Comparison of ENCODE assay signal across 8 cellular contexts in the genomic region with DNA sequence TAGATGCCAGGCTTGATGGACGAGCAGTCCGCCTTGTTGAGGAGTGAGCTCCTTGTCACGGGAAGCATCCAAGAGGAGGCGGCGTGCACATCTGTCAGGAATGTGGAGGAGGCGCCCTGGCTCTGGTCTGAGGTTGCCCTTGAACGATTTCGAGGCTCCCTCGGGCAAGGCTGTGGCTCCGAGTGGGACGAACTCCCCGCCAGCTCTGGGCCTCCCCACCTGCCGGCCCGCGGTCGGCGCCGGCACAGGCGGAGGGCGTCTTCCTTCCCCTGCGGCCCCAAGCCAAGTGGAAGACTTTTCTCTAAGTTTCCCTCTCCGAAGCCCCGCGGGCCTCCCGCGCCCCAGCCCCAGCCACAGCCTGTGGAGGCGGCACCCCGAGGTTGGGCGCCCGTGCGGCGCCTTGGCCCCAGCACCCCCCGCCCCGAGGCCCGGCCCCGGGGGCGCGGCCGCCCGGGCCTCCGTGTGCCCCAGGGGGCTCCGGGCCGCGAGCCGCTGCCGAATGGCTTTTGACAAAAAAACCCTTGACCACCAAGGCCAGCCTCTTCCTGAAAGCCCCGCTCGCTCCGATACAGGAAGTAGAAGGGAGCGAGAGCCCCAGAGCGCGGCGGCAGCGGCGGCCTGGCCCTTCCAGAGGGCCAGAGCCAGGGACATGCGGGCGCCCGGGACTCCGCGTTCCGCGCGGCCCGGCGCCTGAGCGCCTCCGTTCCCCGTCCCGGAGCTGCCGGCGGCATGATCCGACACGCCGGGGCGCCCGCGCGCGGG. TPM values are rescaled to one million over a fixed set of nuclear protein-coding genes. Genes with fewer than 3 reads are reported as not detected.
A peak's percentile ranks its signal among the peaks of the same experiment; 100 is the strongest.
DNase-seq lines count a peak whose midpoint lies in the region; FAIRE-seq and TF ChIP-seq lines count a peak whose summit lies in the region.

A gene with protein sequence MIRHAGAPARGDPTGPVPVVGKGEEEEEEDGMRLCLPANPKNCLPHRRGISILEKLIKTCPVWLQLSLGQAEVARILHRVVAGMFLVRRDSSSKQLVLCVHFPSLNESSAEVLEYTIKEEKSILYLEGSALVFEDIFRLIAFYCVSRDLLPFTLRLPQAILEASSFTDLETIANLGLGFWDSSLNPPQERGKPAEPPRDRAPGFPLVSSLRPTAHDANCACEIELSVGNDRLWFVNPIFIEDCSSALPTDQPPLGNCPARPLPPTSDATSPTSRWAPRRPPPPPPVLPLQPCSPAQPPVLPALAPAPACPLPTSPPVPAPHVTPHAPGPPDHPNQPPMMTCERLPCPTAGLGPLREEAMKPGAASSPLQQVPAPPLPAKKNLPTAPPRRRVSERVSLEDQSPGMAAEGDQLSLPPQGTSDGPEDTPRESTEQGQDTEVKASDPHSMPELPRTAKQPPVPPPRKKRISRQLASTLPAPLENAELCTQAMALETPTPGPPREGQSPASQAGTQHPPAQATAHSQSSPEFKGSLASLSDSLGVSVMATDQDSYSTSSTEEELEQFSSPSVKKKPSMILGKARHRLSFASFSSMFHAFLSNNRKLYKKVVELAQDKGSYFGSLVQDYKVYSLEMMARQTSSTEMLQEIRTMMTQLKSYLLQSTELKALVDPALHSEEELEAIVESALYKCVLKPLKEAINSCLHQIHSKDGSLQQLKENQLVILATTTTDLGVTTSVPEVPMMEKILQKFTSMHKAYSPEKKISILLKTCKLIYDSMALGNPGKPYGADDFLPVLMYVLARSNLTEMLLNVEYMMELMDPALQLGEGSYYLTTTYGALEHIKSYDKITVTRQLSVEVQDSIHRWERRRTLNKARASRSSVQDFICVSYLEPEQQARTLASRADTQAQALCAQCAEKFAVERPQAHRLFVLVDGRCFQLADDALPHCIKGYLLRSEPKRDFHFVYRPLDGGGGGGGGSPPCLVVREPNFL (plus strand): TSS at position 578 of the 762 bp plus-strand sequence. CDS start 152 bp downstream, at position 730.

- H3K27ac Mint-ChIP-seq in CD4-positive, alpha-beta memory T cell: peak within 1 kb of the TSS in 1 of 7 donors; percentile 74

- DNase-seq in CD4-positive, alpha-beta memory T cell: peak in 4 of 5 donors; percentile 23 to 44 (median 33)
- peak; percentile 84 for DNase-seq in GM20000 (ENCODE audit: low spot score)
- peak; percentile 14 to 19 for DNase-seq in activated CD4-positive, alpha-beta T cell treated with anti-CD3 and anti-CD28 coated beads, Interleukin-2, amount 50 U/mL, for 4 hours
- peak in 1 of 2 experiments; percentile 72 for DNase-seq in H1 (ENCODE audit: low read depth in 1 of 2, low spot score in 2 of 2)
- peak; percentile 81 for DNase-seq in mesendoderm
- DNase-seq in stomach: no peak
- DNase-seq in NCI-H2081 (lab: John Stamatoyannopoulos, UW): no peak

- peak within 1 kb of the TSS in 1 of 2 donors; percentile 58 for H3K4me3 ChIP-seq in CD4-positive, alpha-beta memory T cell (ENCODE audit: low read length in 2 of 2)
- H3K4me3 ChIP-seq in HUES64 (ENCODE audit: low read length): peak within 1 kb of the TSS; percentile 62
- peak within 1 kb of the TSS; percentile 48 to 77 (median 70) for H3K4me3 ChIP-seq in H1 (ENCODE audit: extremely low read depth in 1 of 4, insufficient read depth in 2 of 4, low read depth in 3 of 4, low read length in 4 of 4)
- peak within 1 kb of the TSS; percentile 41 for H3K4me3 ChIP-seq in mesendoderm (ENCODE audit: low read length)
- peak within 1 kb of the TSS; percentile 56 to 69 (median 64) for H3K4me3 ChIP-seq in stomach

- H3K9ac ChIP-seq in HUES64 (ENCODE audit: low read depth, low read length) (peak within 1 kb of the TSS; percentile 57), H1 (replicated peaks in 1 of 4; ENCODE audit: extremely low read depth in 1 of 4, low read depth in 3 of 4, low read length in 3 of 4) (peak within 1 kb of the TSS in 3 of 4 experiments; percentile 13 to 35 (median 24); a peak in 2 of 7 replicates), mesendoderm (ENCODE audit: low read length) (peak within 1 kb of the TSS; percentile 69)

- H4K8ac ChIP-seq in H1 (ENCODE audit: extremely low read depth, insufficient read depth, low read length): peak within 1 kb of the TSS; percentile 88
- H4K8ac ChIP-seq in mesendoderm (ENCODE audit: low read depth, low read length): no peak within 1 kb of the TSS

- H2BK15ac ChIP-seq in H1 (ENCODE audit: low read length): peak within 1 kb of the TSS; percentile 46; the same call in 1 of the 2 replicates
- no peak within 1 kb of the TSS for H2BK15ac ChIP-seq in mesendoderm (replicated peaks; ENCODE audit: low read depth)

- no peaks in the 10 kb centered on the region for H3K27me3 ChIP-seq in CD4-positive, alpha-beta memory T cell (ENCODE audit: insufficient read depth, low read length)
- H3K27me3 ChIP-seq in HUES64 (ENCODE audit: insufficient read depth, low read length) (peaks cover 46% of the 10 kb centered on the region), H1 (replicated peaks in 1 of 4; ENCODE audit: control insufficient read depth in 3 of 4, extremely low read depth in 1 of 4, insufficient read depth in 3 of 4, low read length in 3 of 4) (peaks cover 12 to 43% (median 28%) of the 10 kb centered on the region in 4 experiments), mesendoderm (ENCODE audit: insufficient read depth, low read length, poor library complexity) (peaks cover 12% of the 10 kb centered on the region), stomach (peaks cover 0 to 23% (median 20%) of the 10 kb centered on the region in 3 donors)

- H2BK5ac ChIP-seq in H1 (ENCODE audit: low read depth, low read length) (no peak within 1 kb of the TSS), mesendoderm (ENCODE audit: low read length) (no peak within 1 kb of the TSS)

- H3K18ac ChIP-seq in H1 (ENCODE audit: extremely low read depth, low read length) (no peak within 1 kb of the TSS; the same call in 1 of the 2 replicates), mesendoderm (ENCODE audit: low read length) (peak within 1 kb of the TSS; percentile 65)

- TF ChIP-seq EP300 in H1 (IDR thresholded peaks at IDR 0.05; ENCODE audit: borderline replicate concordance in 1 of 2, low read depth in 2 of 2, low read length in 2 of 2) (no peak), stomach (IDR thresholded peaks at IDR 0.05) (no peak)

- intact Hi-C loops in CD4-positive, alpha-beta memory T cell (cut with micrococcal nuclease): loop anchor here (5.0 kb wide), 1 partner anchor 169 kb away; no protein-coding TSS in a partner anchor
- intact Hi-C loops in stomach (cut with DNase I; ENCODE audit: low total_unique reads): no loop called here

- H3K14ac ChIP-seq in H1 (ENCODE audit: insufficient read length): no peak within 1 kb of the TSS

- H3K36me3 Mint-ChIP-seq in CD4-positive, alpha-beta memory T cell: no peaks in the 10 kb centered on the region

- CTCF ChIA-PET in CD4-positive, alpha-beta memory T cell (lab: Charles Lee; ENCODE audit: partially characterized antibody): interaction anchor here (1.7 kb wide), 1 partner anchor 90 kb away, joined by 3 read pairs; no protein-coding TSS in a partner anchor
- CTCF ChIA-PET in H1 (lab: Charles Lee; ENCODE audit: partially characterized antibody): interaction anchor here (1.7 kb wide), 1 partner anchor 20 kb away, joined by 5 read pairs; no protein-coding TSS in a partner anchor

- no peak within 1 kb of the TSS for H4K91ac ChIP-seq in H1 (replicated peaks; ENCODE audit: insufficient read length, low read length)

- H4K5ac ChIP-seq in H1 (ENCODE audit: insufficient read length, low read depth, low read length) (no peak within 1 kb of the TSS), mesendoderm (ENCODE audit: low read length) (no peak within 1 kb of the TSS)

- H3K79me2 ChIP-seq in H1 (ENCODE audit: control insufficient read depth in 1 of 2, insufficient read depth in 2 of 2, low read length in 2 of 2): no peaks in the 10 kb centered on the region
- H3K79me2 ChIP-seq in mesendoderm (ENCODE audit: control insufficient read depth, insufficient read depth, low read length): no peaks in the 10 kb centered on the region

- H3K27ac ChIP-seq in CD4-positive, alpha-beta memory T cell (ENCODE audit: low read depth, low read length): peak within 1 kb of the TSS; percentile 28
- H3K27ac ChIP-seq in HUES64 (ENCODE audit: low read depth, low read length): no peak within 1 kb of the TSS
- no peak within 1 kb of the TSS for H3K27ac ChIP-seq in H1 (ENCODE audit: low read depth, low read length)
- H3K27ac ChIP-seq in mesendoderm (ENCODE audit: low read depth, low read length): no peak within 1 kb of the TSS
- peak within 1 kb of the TSS; percentile 79 to 90 (median 82) for H3K27ac ChIP-seq in stomach

- H2BK120ac ChIP-seq in H1 (replicated peaks; ENCODE audit: low read depth, low read length): no peak within 1 kb of the TSS
- peak within 1 kb of the TSS; percentile 70 for H2BK120ac ChIP-seq in mesendoderm (ENCODE audit: low read depth, low read length)

- no peaks in the 10 kb centered on the region for H3K9me3 ChIP-seq in CD4-positive, alpha-beta memory T cell (ENCODE audit: control insufficient read depth in 1 of 2, low read length in 2 of 2)
- H3K9me3 ChIP-seq in HUES64 (ENCODE audit: insufficient read depth, low read depth, low read length): no peaks in the 10 kb centered on the region
- no peaks in the 10 kb centered on the region for H3K9me3 ChIP-seq in H1 (ENCODE audit: insufficient read depth in 2 of 2, low read depth in 1 of 2, low read length in 1 of 2)
- no peaks in the 10 kb centered on the region for H3K9me3 ChIP-seq in stomach

- no peaks in the 10 kb centered on the region for H3K9me3 Mint-ChIP-seq in CD4-positive, alpha-beta memory T cell

- H2BK20ac ChIP-seq in H1 (ENCODE audit: low read length): 0 out of 2 replicates have a peak within 1 kb of the TSS, but pooled peaks have one; percentile 61

- H4K20me1 ChIP-seq in H1 (replicated peaks in 1 of 2; ENCODE audit: control insufficient read depth in 1 of 2, insufficient read depth in 2 of 2, low read length in 2 of 2): no peaks in the 10 kb centered on the region

- peaks cover 14% of the 10 kb centered on the region; the same call in 1 of the 2 replicates for H3K23me2 ChIP-seq in H1 (ENCODE audit: low read depth, low read length)

- H3K79me1 ChIP-seq in H1 (ENCODE audit: low read depth, low read length) (no peaks in the 10 kb centered on the region), mesendoderm (ENCODE audit: low read length) (no peaks in the 10 kb centered on the region)

- 7% methylated on average over 79 of the region's 79 CpGs for WGBS in HUES64
- 16% methylated on average over 31 of the region's 79 CpGs; no CpG with 5 or more reads in 1 of the 2 experiments for WGBS in H1 (ENCODE audit: extremely low coverage in 1 of 2, insufficient coverage in 1 of 2, insufficient read length in 1 of 2, insufficient replicate concordance in 2 of 2, low coverage in 1 of 2, low lambda C conversion rate in 2 of 2, missing lambda C conversion rate in 1 of 2), 2 experiments
- no CpG with 5 or more reads among the region's 79 CpGs for WGBS in mesendoderm (ENCODE audit: extremely low coverage, insufficient coverage, low lambda C conversion rate)
- WGBS in stomach, 5 donors: 0 to 10% (median 4%) methylated on average over 8 to 79 of the region's 79 CpGs

- H3K4me1 ChIP-seq in CD4-positive, alpha-beta memory T cell (ENCODE audit: insufficient read depth, low read length): peaks cover 26% of the 10 kb centered on the region
- H3K4me1 ChIP-seq in HUES64 (ENCODE audit: insufficient read depth, low read length): no peaks in the 10 kb centered on the region
- 0 out of 7 replicates have a peak, but pooled peaks cover 0 to 5% (median under 1%) of the 10 kb centered on the region in 4 experiments for H3K4me1 ChIP-seq in H1 (replicated peaks in 1 of 4; ENCODE audit: control insufficient read depth in 3 of 4, insufficient read depth in 4 of 4, low read length in 3 of 4)
- no peaks in the 10 kb centered on the region for H3K4me1 ChIP-seq in mesendoderm (ENCODE audit: control insufficient read depth, low read depth, low read length)
- peaks cover 0 to 63% (median 35%) of the 10 kb centered on the region in 4 donors for H3K4me1 ChIP-seq in stomach

- no peak within 1 kb of the TSS for H3K23ac ChIP-seq in H1 (ENCODE audit: insufficient read length)
- no peak within 1 kb of the TSS for H3K23ac ChIP-seq in mesendoderm (ENCODE audit: low read length)

- H2AK5ac ChIP-seq in H1 (ENCODE audit: low read depth, low read length) (no peak within 1 kb of the TSS), mesendoderm (ENCODE audit: low read length) (no peak within 1 kb of the TSS)

- POLR2A ChIA-PET in CD4-positive, alpha-beta memory T cell (lab: Charles Lee; ENCODE audit: partially characterized antibody): interaction anchor here (1.0 to 2.6 kb wide), 3 partner anchors 11 to 167 kb away, joined by 3 to 6 read pairs (median 4); no protein-coding TSS in a partner anchor
- POLR2A ChIA-PET in H1 (lab: Charles Lee; ENCODE audit: partially characterized antibody): no interaction called here

- no peak for TF ChIP-seq CTCF in GM20000 (IDR thresholded peaks at IDR 0.05; ENCODE audit: extremely low read depth, missing control alignments)
- no peak for TF ChIP-seq CTCF in H1 (IDR thresholded peaks at IDR 0.05; ENCODE audit: control extremely low read depth in 1 of 3, insufficient read depth in 1 of 3, low read depth in 1 of 3, low read length in 3 of 3)
- TF ChIP-seq CTCF in stomach (IDR thresholded peaks at IDR 0.05): no peak

- H2BK12ac ChIP-seq in H1 (ENCODE audit: low read depth, low read length): no peak within 1 kb of the TSS

- peak within 1 kb of the TSS; percentile 54 to 84 (median 76) for H3K4me3 Mint-ChIP-seq in CD4-positive, alpha-beta memory T cell

- H3K4ac ChIP-seq in H1 (replicated peaks; ENCODE audit: insufficient read length, low read depth, low read length) (peak within 1 kb of the TSS; percentile 23), mesendoderm (ENCODE audit: low read depth, low read length) (peak within 1 kb of the TSS; percentile 2)

- H3K56ac ChIP-seq in H1 (replicated peaks; ENCODE audit: insufficient read length, low read depth, low read length) (peak within 1 kb of the TSS; percentile 22), mesendoderm (ENCODE audit: low read length) (peak within 1 kb of the TSS; percentile 85)

- peaks cover 13 to 39% (median 28%) of the 10 kb centered on the region in 4 donors for H3K4me1 Mint-ChIP-seq in CD4-positive, alpha-beta memory T cell

- H3K27me3 Mint-ChIP-seq in CD4-positive, alpha-beta memory T cell: peaks cover 0 to 2% of the 10 kb centered on the region in 2 donors

- FAIRE-seq in H1 (lab: Jason Lieb, UNC): no peak

- TF ChIP-seq POLR2A in H1 (IDR thresholded peaks at IDR 0.05; ENCODE audit: control extremely low read depth in 1 of 2, low read depth in 2 of 2, low read length in 2 of 2) (no peak), stomach (IDR thresholded peaks at IDR 0.05) (no peak)

- H3K4me2 ChIP-seq in H1 (ENCODE audit: insufficient read depth in 1 of 2, low read depth in 2 of 2, low read length in 2 of 2): peak within 1 kb of the TSS; percentile 74 to 98
- H3K4me2 ChIP-seq in mesendoderm (ENCODE audit: low read length): peak within 1 kb of the TSS; percentile 58

- TF ChIP-seq RAD21 in H1 (IDR thresholded peaks at IDR 0.05 in 1 of 2, conservative IDR thresholded peaks at IDR 0.05 in 1 of 2; ENCODE audit: low read depth in 2 of 2, low read length in 2 of 2): no peak

- no peaks in the 10 kb centered on the region for H3K36me3 ChIP-seq in CD4-positive, alpha-beta memory T cell (ENCODE audit: insufficient read depth, low read length)
- H3K36me3 ChIP-seq in HUES64 (ENCODE audit: insufficient read depth, low read length) (no peaks in the 10 kb centered on the region), H1 (ENCODE audit: control insufficient read depth in 2 of 4, insufficient read depth in 4 of 4, low read length in 3 of 4) (no peaks in the 10 kb centered on the region), mesendoderm (ENCODE audit: control insufficient read depth, insufficient read depth, low read length) (no peaks in the 10 kb centered on the region), stomach (no peaks in the 10 kb centered on the region)

- peak within 1 kb of the TSS; percentile 75; the same call in 1 of the 2 replicates for H2AFZ ChIP-seq in H1 (ENCODE audit: low read length)

RNA-seq across cellular contexts. Expression of the gene that starts here (rescaled TPM):
- total RNA-seq in CD4-positive, alpha-beta memory T cell: 10 to 100 TPM; 66.9 to 74.9 TPM
- polyA plus RNA-seq in CD4-positive, alpha-beta memory T cell: 10 to 100 TPM in 1 of 2 donors, 1 to 10 TPM in 1; 4.0 to 25.0 TPM
- 1.7 TPM for polyA plus RNA-seq in HUES64 (2013, experiment 1 of 2)
- polyA plus RNA-seq in HUES64 (2013, experiment 2 of 2): 2.3 TPM
- 1.5 and 1.9 TPM in 2 replicates for total RNA-seq in H1 (2021; fragmentation: NEBNext Ultra II Directional; extraction: Animal tissue kit (Norgen Biotek cat#: 25700))
- 0.59 and 0.78 TPM in 2 replicates for polyA plus RNA-seq in H1 (2011; rRNA removed)
- polyA plus RNA-seq in H1 (2011; cell fraction: cytosol; rRNA removed): 0.40 TPM
- polyA plus RNA-seq in H1 (2011; cell fraction: nucleus; rRNA removed): 1.1 TPM
- polyA plus RNA-seq in H1 (2012, experiment 1 of 2): 1.1 to 2.2 TPM (median 1.5 TPM) in 4 replicates
- 1.4 TPM for polyA plus RNA-seq in H1 (2012, experiment 2 of 2)
- polyA plus RNA-seq in H1 (2013, experiment 1 of 2): 1.7 TPM
- 1.4 TPM for polyA plus RNA-seq in H1 (2013, experiment 2 of 2)
- polyA minus RNA-seq in H1 (2011; rRNA and poly(A)+ RNA removed): 1.3 and 1.4 TPM in 2 replicates
- 1.1 TPM for polyA minus RNA-seq in H1 (2011; cell fraction: cytosol; rRNA and poly(A)+ RNA removed)
- 3.5 TPM for polyA minus RNA-seq in H1 (2011; cell fraction: nucleus; rRNA and poly(A)+ RNA removed)
- polyA plus RNA-seq in mesendoderm (2013, experiment 1 of 2): 2.4 TPM
- 2.3 TPM for polyA plus RNA-seq in mesendoderm (2013, experiment 2 of 2)
- total RNA-seq in stomach: 10 to 100 TPM in 3 of 5 donors, 1 to 10 TPM in 2; 6.2 to 47.8 (median 11.6) TPM
- 1 to 10 TPM; 5.0 to 6.2 (median 6.0) TPM for polyA plus RNA-seq in stomach

Comparison
In these comparisons a context has a peak if more than half of its experiments do, and no peak if none do; other contexts are left out.
1. DNase-seq: peak in CD4-positive, alpha-beta memory T cell (4 of 5), GM20000 (single experiment), activated CD4-positive, alpha-beta T cell treated with anti-CD3 and anti-CD28 coated beads, Interleukin-2, amount 50 U/mL, for 4 hours (2 of 2) and mesendoderm (single experiment); none in stomach (single experiment) and NCI-H2081 (0 of 2).
2. H3K27ac ChIP-seq: peak in CD4-positive, alpha-beta memory T cell (single experiment) and stomach (5 of 5); none in HUES64 (single experiment), H1 (single experiment) and mesendoderm (single experiment).
3. Peak in every context shown above with its lines, with median percentiles within 50 percentile points of each other: H3K9ac ChIP-seq.